Comparison of ENCODE assay signal across 23 cellular contexts in genomic region chr17:31649302-31649701, GRCh38.
"Had no signal": no experiment of that assay in that cellular context is flagged by ENCODE, and none has a peak within 500 bp of the region (broad histone marks: within the 10 kb centered on the region; RNA-seq: fewer than 3 reads in every experiment).

No MANE protein-coding gene starts in this region.

- H3K9me3 ChIP-seq: neutrophil, ovary, right lobe of liver, suprapubic skin, thoracic aorta, vagina had no signal

- H3K4me2 ChIP-seq: smooth muscle cell had no signal

- H3K27me3 ChIP-seq: neutrophil, ovary, right atrium auricular region, right lobe of liver, suprapubic skin, tibial nerve, vagina had no signal

- H3K4me1 ChIP-seq: lower lobe of right lung, right lobe of liver had no signal

- H3K36me3 ChIP-seq: lower lobe of right lung, neutrophil, ovary, right atrium auricular region, right lobe of liver, suprapubic skin, thoracic aorta, tibial nerve, vagina had no signal

- ATAC-seq: left cardiac atrium; left lobe of liver; lower lobe of right lung; naive thymus-derived CD8-positive, alpha-beta T cell; right lobe of liver; stimulated activated effector memory CD8-positive, alpha-beta T cell treated with anti-CD3 and anti-CD28 coated beads, Interleukin-12 subunit alpha, Interleukin-12 subunit beta, amount 100 ng/mL, for 72 hours had no signal

- DNase-seq: hippocampal formation; kidney glomerular epithelial cell; left cardiac atrium; lower lobe of right lung; mammary epithelial cell; mesenchymal stem cell; naive thymus-derived CD8-positive, alpha-beta T cell; occipital lobe; ovary; right lobe of liver; stimulated activated CD4-positive, alpha-beta T cell treated with anti-CD3 and anti-CD28 coated beads, Interleukin-1b, Interleukin-23, amount 100 ng/mL, for 48 hours; stimulated activated CD4-positive, alpha-beta T cell treated with anti-CD3 and anti-CD28 coated beads, Interleukin-2, amount 100 ng/mL, for 48 hours; stimulated activated naive CD4-positive, alpha-beta T cell had no signal

- H3K27ac ChIP-seq: lower lobe of right lung, neutrophil, ovary, right atrium auricular region, right lobe of liver, suprapubic skin, thoracic aorta, tibial nerve, vagina had no signal

- FAIRE-seq: keratinocyte had no signal

- H3K4me3 ChIP-seq: lower lobe of right lung, ovary, right atrium auricular region, right lobe of liver, smooth muscle cell, suprapubic skin, thoracic aorta, tibial nerve, vagina had no signal
